In genomic region chr20:34675993-34676641, GRCh38 we compare ENCODE assay signal across 8 cellular contexts. TPM values are rescaled to one million over a fixed set of nuclear protein-coding genes. Genes with fewer than 3 reads are reported as not detected.
DNase-seq lines count a peak whose midpoint lies in the region; ATAC-seq and TF ChIP-seq lines count a peak whose summit lies in the region.

No MANE protein-coding gene starts in this region.

- peaks cover 5 to 22% (median 15%) of the 10 kb centered on the region in 4 donors for H3K4me1 ChIP-seq in esophagus muscularis mucosa
- H3K4me1 ChIP-seq in psoas muscle, result peaks cover 12% of the 10 kb centered on the region

- no peak for TF ChIP-seq CTCF in esophagus muscularis mucosa (IDR thresholded peaks at IDR 0.05)
- TF ChIP-seq CTCF in psoas muscle (IDR thresholded peaks at IDR 0.05), result no peak

- 0% methylated on average over 14 of the region's 14 CpGs for WGBS in esophagus muscularis mucosa
- WGBS in psoas muscle, 3 donors, result 1 to 2% (median 1%) methylated on average over 14 of the region's 14 CpGs

- no peak for TF ChIP-seq EP300 in esophagus muscularis mucosa (IDR thresholded peaks at IDR 0.05)

- DNase-seq in RPMI8226 (peak; percentile 16), esophagus muscularis mucosa (ENCODE audit: extremely low spot score) (no peak), psoas muscle (no peak), GOT3 (lab: John Stamatoyannopoulos, UW) (no peak), OCI-M2 (lab: John Stamatoyannopoulos, UW; ENCODE audit: unreplicated experiment) (no peak)

- H3K27me3 ChIP-seq in esophagus muscularis mucosa (no peaks in the 10 kb centered on the region), psoas muscle (ENCODE audit: insufficient read depth in 3 of 3, low read length in 2 of 3) (no peaks in the 10 kb centered on the region)

- H3K4me3 ChIP-seq in esophagus muscularis mucosa (peak overlapping the region; percentile 81 to 89 (median 88)), psoas muscle (peak overlapping the region; percentile 83)

- no peak for TF ChIP-seq POLR2A in esophagus muscularis mucosa (IDR thresholded peaks at IDR 0.05; ENCODE audit: low read depth)

- intact Hi-C loops in esophagus muscularis mucosa (cut with DNase I), result no loop called here
- intact Hi-C loops in psoas muscle (cut with DNase I), result no loop called here

- H3K36me3 ChIP-seq in esophagus muscularis mucosa (no peaks in the 10 kb centered on the region), psoas muscle (ENCODE audit: insufficient read depth in 1 of 2, low read depth in 1 of 2) (no peaks in the 10 kb centered on the region)

- ATAC-seq in GM18870 (IDR thresholded peaks at IDR 0.05; ENCODE audit: unreplicated experiment), result peak; percentile 9
- no peak for ATAC-seq in psoas muscle
- no peak for ATAC-seq in GM18873 (IDR thresholded peaks at IDR 0.05; ENCODE audit: low FRiP score, unreplicated experiment)
- no peak for ATAC-seq in HG03139 (IDR thresholded peaks at IDR 0.05; ENCODE audit: unreplicated experiment)

- H3K9me3 ChIP-seq in esophagus muscularis mucosa (no peaks in the 10 kb centered on the region), psoas muscle (no peaks in the 10 kb centered on the region)

- H3K27ac ChIP-seq in esophagus muscularis mucosa (replicated peaks in 1 of 4) (peak overlapping the region; percentile 74 to 85 (median 77)), psoas muscle (peak overlapping the region; percentile 81)

RNA-seq across cellular contexts. Expression of gene PIGU, which starts 0.8 kb away (rescaled TPM):
- total RNA-seq in esophagus muscularis mucosa, result 10 to 100 TPM in 1 of 4 donors, 1 to 10 TPM in 3; 9.1 to 10.8 (median 9.5) TPM
- total RNA-seq in psoas muscle, result 10 to 100 TPM in 3 of 4 donors, 1 to 10 TPM in 1; 9.5 to 15.0 (median 10.6) TPM
- polyA plus RNA-seq in psoas muscle, result 10 to 100 TPM; 16.4 to 34.2 (median 17.1) TPM

RNA-seq across cellular contexts. Expression of gene TP53INP2, which starts 28.0 kb away (rescaled TPM):
- total RNA-seq in esophagus muscularis mucosa (10 to 100 TPM; 37.1 to 73.1 (median 62.5) TPM), psoas muscle (10 to 100 TPM; 22.2 to 37.4 (median 27.8) TPM)
- polyA plus RNA-seq in psoas muscle, result 10 to 100 TPM; 20.5 to 42.8 (median 23.8) TPM
